8 cellular contexts compared by ENCODE assay signal in the genomic region with DNA sequence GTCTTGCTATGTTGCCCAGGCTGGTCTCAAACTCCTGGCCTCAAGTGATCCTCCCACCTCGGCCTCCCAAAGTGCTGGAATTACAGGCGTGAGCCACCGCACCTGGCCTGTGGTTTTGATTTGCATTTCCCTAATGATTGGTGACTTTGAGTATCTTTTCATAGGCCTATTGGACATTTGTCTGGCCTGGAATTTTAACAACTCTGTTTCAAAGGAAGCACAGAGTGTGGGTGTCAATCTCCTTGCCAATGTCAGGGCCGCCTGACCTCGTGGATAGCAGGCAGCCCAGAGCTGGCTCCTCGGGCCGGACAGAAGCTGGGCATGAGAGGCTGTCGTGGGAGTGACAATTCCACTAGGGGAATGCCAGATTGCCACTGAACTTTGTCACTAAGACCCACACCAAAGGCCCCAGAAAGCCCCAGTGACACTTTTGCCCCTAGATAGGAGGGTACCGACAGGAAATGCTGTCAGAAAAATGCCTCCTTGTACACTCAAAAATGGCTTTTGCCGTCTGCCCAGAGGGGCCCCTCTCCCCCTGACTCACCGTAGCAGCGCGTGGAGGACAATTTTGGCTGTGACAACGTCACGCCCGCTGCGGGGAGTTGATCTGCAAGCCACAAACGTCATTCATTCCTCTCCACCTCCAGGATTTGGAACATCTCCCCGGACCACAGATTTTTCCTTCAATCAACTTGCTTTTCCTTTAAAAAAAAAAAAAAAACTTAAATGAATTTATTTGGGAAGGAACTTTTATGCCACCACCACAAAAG. TPM values are rescaled to one million over a fixed set of nuclear protein-coding genes. Genes with fewer than 3 reads are reported as not detected.
DNase-seq lines count a peak whose midpoint lies in the region; ATAC-seq and TF ChIP-seq lines count a peak whose summit lies in the region.

No MANE protein-coding gene starts in this region.

- peak; percentile 58 for ATAC-seq in CD4-positive, alpha-beta T cell (ENCODE audit: poor library complexity)
- ATAC-seq in activated naive CD4-positive, alpha-beta T cell treated with anti-CD3 and anti-CD28 coated beads, Interleukin-2, amount 50 U/mL, for 72 hours, result peak; percentile 73 to 79
- ATAC-seq in naive B cell (ENCODE audit: low read depth in 2 of 2), result peak; percentile 51 to 55
- ATAC-seq in stimulated activated naive CD8-positive, alpha-beta T cell treated with anti-CD3 and anti-CD28 coated beads, Interleukin-15, amount 100 ng/mL, for 72 hours, result peak; percentile 89
- ATAC-seq in HG02885 (IDR thresholded peaks at IDR 0.05; ENCODE audit: poor library complexity, unreplicated experiment), result no peak

- peak; percentile 57 to 89 (median 74) for DNase-seq in CD4-positive, alpha-beta T cell
- DNase-seq in SJCRH30 (peak in 1 of 2 experiments; percentile 48), naive B cell (peak; percentile 73), Ammon's horn (ENCODE audit: low spot score) (no peak), NCI-H1436 treated with DMSO at 0.1 percent for 48 hours (lab: John Stamatoyannopoulos, UW) (no peak)
- DNase-seq in activated naive CD4-positive, alpha-beta T cell treated with anti-CD3 and anti-CD28 coated beads, Interleukin-2, amount 50 U/mL, for 72 hours (ENCODE audit: low spot score in 2 of 2), result peak; percentile 87 to 95
- peak; percentile 88 to 96 for DNase-seq in stimulated activated naive CD8-positive, alpha-beta T cell treated with anti-CD3 and anti-CD28 coated beads, Interleukin-15, amount 100 ng/mL, for 72 hours

- peak overlapping the region; percentile 89 for H3K4me3 Mint-ChIP-seq in CD4-positive, alpha-beta T cell
- H3K4me3 Mint-ChIP-seq in naive B cell, result peak overlapping the region; percentile 80 to 96 (median 90)
- peak overlapping the region; percentile 81 to 91 for H3K4me3 Mint-ChIP-seq in stimulated activated naive CD8-positive, alpha-beta T cell treated with anti-CD3 and anti-CD28 coated beads, Interleukin-15, amount 100 ng/mL, for 72 hours

- intact Hi-C loops in CD4-positive, alpha-beta T cell (cut with DNase I, micrococcal nuclease), result loop anchor here in 1 of 2 experiments (1.0 to 10.0 kb wide), 2 partner anchors 12 to 235 kb away; a partner anchor contains a TSS

- peaks cover 59% of the 10 kb centered on the region for H3K4me1 Mint-ChIP-seq in CD4-positive, alpha-beta T cell (ENCODE audit: low read depth)
- peaks cover 38 to 89% (median 52%) of the 10 kb centered on the region in 3 donors for H3K4me1 Mint-ChIP-seq in naive B cell
- H3K4me1 Mint-ChIP-seq in stimulated activated naive CD8-positive, alpha-beta T cell treated with anti-CD3 and anti-CD28 coated beads, Interleukin-15, amount 100 ng/mL, for 72 hours, result peaks cover 82% of the 10 kb centered on the region

- peak overlapping the region; percentile 99 for H3K27ac ChIP-seq in CD4-positive, alpha-beta T cell (ENCODE audit: low read depth, low read length)
- no peak overlapping the region for H3K27ac ChIP-seq in SJCRH30

- H3K4me1 ChIP-seq in SJCRH30, result 0 out of 2 replicates have a peak, but pooled peaks cover 5% of the 10 kb centered on the region

- H3K36me3 ChIP-seq in SJCRH30, result no peaks in the 10 kb centered on the region

- TF ChIP-seq CTCF in CD4-positive, alpha-beta T cell (IDR thresholded peaks at IDR 0.05), result no peak

- H3K36me3 Mint-ChIP-seq in CD4-positive, alpha-beta T cell (ENCODE audit: low read depth), result no peaks in the 10 kb centered on the region
- peaks cover 5 to 16% of the 10 kb centered on the region in 2 donors for H3K36me3 Mint-ChIP-seq in activated naive CD4-positive, alpha-beta T cell treated with anti-CD3 and anti-CD28 coated beads, Interleukin-2, amount 50 U/mL, for 72 hours
- H3K36me3 Mint-ChIP-seq in naive B cell, result no peaks in the 10 kb centered on the region

- peak overlapping the region; percentile 24 for H3K4me3 ChIP-seq in SJCRH30

- no peaks in the 10 kb centered on the region for H3K9me3 ChIP-seq in CD4-positive, alpha-beta T cell (ENCODE audit: control insufficient read depth, low read length)
- H3K9me3 ChIP-seq in SJCRH30 (replicated peaks), result no peaks in the 10 kb centered on the region

- peak overlapping the region; percentile 84 for H3K27ac Mint-ChIP-seq in CD4-positive, alpha-beta T cell
- peak overlapping the region; percentile 100 for H3K27ac Mint-ChIP-seq in activated naive CD4-positive, alpha-beta T cell treated with anti-CD3 and anti-CD28 coated beads, Interleukin-2, amount 50 U/mL, for 72 hours
- H3K27ac Mint-ChIP-seq in naive B cell, result peak overlapping the region; percentile 99 to 100 (median 100)
- H3K27ac Mint-ChIP-seq in stimulated activated naive CD8-positive, alpha-beta T cell treated with anti-CD3 and anti-CD28 coated beads, Interleukin-15, amount 100 ng/mL, for 72 hours, result peak overlapping the region; percentile 97 to 99

- H3K9me3 Mint-ChIP-seq in CD4-positive, alpha-beta T cell, result no peaks in the 10 kb centered on the region
- peaks cover 4 to 5% of the 10 kb centered on the region in 2 donors for H3K9me3 Mint-ChIP-seq in activated naive CD4-positive, alpha-beta T cell treated with anti-CD3 and anti-CD28 coated beads, Interleukin-2, amount 50 U/mL, for 72 hours
- H3K9me3 Mint-ChIP-seq in naive B cell, result peaks cover 0 to 5% (median 0%) of the 10 kb centered on the region in 7 donors
- H3K9me3 Mint-ChIP-seq in stimulated activated naive CD8-positive, alpha-beta T cell treated with anti-CD3 and anti-CD28 coated beads, Interleukin-15, amount 100 ng/mL, for 72 hours, result peaks cover 0 to 5% of the 10 kb centered on the region in 2 donors

- POLR2A ChIA-PET in CD4-positive, alpha-beta T cell (lab: Charles Lee), result interaction anchor here (1.2 to 14.1 kb wide), 5 partner anchors 12 to 233 kb away, joined by 3 to 240 read pairs (median 7); a partner anchor contains a TSS

- CTCF ChIA-PET in CD4-positive, alpha-beta T cell (lab: Charles Lee), result interaction anchor here (0.9 to 3.4 kb wide), 7 partner anchors 8 to 233 kb away, joined by 3 to 30 read pairs (median 9); a partner anchor contains a TSS

- no peaks in the 10 kb centered on the region for H3K27me3 Mint-ChIP-seq in CD4-positive, alpha-beta T cell
- no peaks in the 10 kb centered on the region for H3K27me3 Mint-ChIP-seq in naive B cell
- H3K27me3 Mint-ChIP-seq in stimulated activated naive CD8-positive, alpha-beta T cell treated with anti-CD3 and anti-CD28 coated beads, Interleukin-15, amount 100 ng/mL, for 72 hours, result no peaks in the 10 kb centered on the region

- H3K27me3 ChIP-seq in CD4-positive, alpha-beta T cell (ENCODE audit: control insufficient read depth, insufficient read depth, low read length), result no peaks in the 10 kb centered on the region
- H3K27me3 ChIP-seq in SJCRH30, result no peaks in the 10 kb centered on the region; the same call in 1 of the 2 replicates

RNA-seq across cellular contexts. Expression of a gene that starts 11.7 kb away (rescaled TPM):
- total RNA-seq in CD4-positive, alpha-beta T cell, result 100 to 1,000 TPM; 745 to 751 TPM
- total RNA-seq in SJCRH30 (2014; rRNA removed; shearing (Covaris generic)), result 20.4 and 22.6 TPM in 2 replicates
- total RNA-seq in activated naive CD4-positive, alpha-beta T cell treated with anti-CD3 and anti-CD28 coated beads, Interleukin-2, amount 50 U/mL, for 72 hours, result 100 to 1,000 TPM; 222 to 256 TPM
- 10 to 100 TPM; 17.8 to 41.1 (median 31.9) TPM for polyA plus RNA-seq in naive B cell (ENCODE audit: low read depth in 6 of 6)

RNA-seq across cellular contexts. Expression of a gene that starts 49.6 kb away (rescaled TPM):
- total RNA-seq in CD4-positive, alpha-beta T cell, result 100 to 1,000 TPM; 296 to 299 TPM
- total RNA-seq in SJCRH30 (2014; rRNA removed; shearing (Covaris generic)), result 180 and 188 TPM in 2 replicates
- total RNA-seq in activated naive CD4-positive, alpha-beta T cell treated with anti-CD3 and anti-CD28 coated beads, Interleukin-2, amount 50 U/mL, for 72 hours, result 100 to 1,000 TPM; 208 to 217 TPM
- polyA plus RNA-seq in naive B cell (ENCODE audit: low read depth in 6 of 6), result 100 to 1,000 TPM; 110 to 169 (median 132) TPM

Comparison
In these comparisons a context has a peak if more than half of its experiments do, and no peak if none do; other contexts are left out.
1. DNase-seq: peak in CD4-positive, alpha-beta T cell (10 of 10), activated naive CD4-positive, alpha-beta T cell treated with anti-CD3 and anti-CD28 coated beads, Interleukin-2, amount 50 U/mL, for 72 hours (2 of 2), naive B cell (single experiment) and stimulated activated naive CD8-positive, alpha-beta T cell treated with anti-CD3 and anti-CD28 coated beads, Interleukin-15, amount 100 ng/mL, for 72 hours (2 of 2); none in Ammon's horn (single experiment) and NCI-H1436 treated with DMSO at 0.1 percent for 48 hours (single experiment).
2. Peak in every context shown above with its lines, with median percentiles within 50 percentile points of each other: H3K27ac Mint-ChIP-seq and H3K4me3 Mint-ChIP-seq.